In genomic region chr20:50278684-50279531, GRCh38 we compare ENCODE assay signal across 11 cellular contexts.
A peak's percentile ranks its signal among the peaks of the same experiment; 100 is the strongest.
DNase-seq lines count a peak whose midpoint lies in the region; FAIRE-seq and TF ChIP-seq lines count a peak whose summit lies in the region.
"Had no signal": no experiment of that assay in that cellular context is flagged by ENCODE, and none has a peak within 500 bp of the region (broad histone marks: within the 10 kb centered on the region; RNA-seq: fewer than 3 reads in every experiment).

No MANE protein-coding gene starts in this region.

- no peak overlapping the region for H3K18ac ChIP-seq in H1 (ENCODE audit: extremely low read depth, low read length)

- no peak overlapping the region for H2BK5ac ChIP-seq in H1 (ENCODE audit: low read depth, low read length)

- POLR2A ChIA-PET in H1 (lab: Charles Lee; ENCODE audit: partially characterized antibody), result interaction anchor here (0.9 to 1.2 kb wide), 2 partner anchors 88 to 285 kb away, joined by 3 to 4 read pairs; partner anchors contain the start of gene CEBPB

- no peak overlapping the region for H3K4ac ChIP-seq in H1 (replicated peaks; ENCODE audit: insufficient read length, low read depth, low read length)

- H3K23ac ChIP-seq in H1 (ENCODE audit: insufficient read length), result no peak overlapping the region

- H2BK15ac ChIP-seq in H1 (ENCODE audit: low read length), result no peak overlapping the region

- H3K4me1 ChIP-seq in H1 (replicated peaks in 1 of 4; ENCODE audit: control insufficient read depth in 3 of 4, insufficient read depth in 4 of 4, low read length in 3 of 4) (peaks cover 0 to 3% (median 0%) of the 10 kb centered on the region in 4 experiments; a peak in 1 of 7 replicates), transverse colon (peaks cover 16 to 52% (median 26%) of the 10 kb centered on the region in 4 donors)

- H3K4me2 ChIP-seq in H1 (ENCODE audit: insufficient read depth in 1 of 2, low read depth in 2 of 2, low read length in 2 of 2), result no peak overlapping the region

- H4K20me1 ChIP-seq in H1 (replicated peaks in 1 of 2; ENCODE audit: control insufficient read depth in 1 of 2, insufficient read depth in 2 of 2, low read length in 2 of 2), result no peaks in the 10 kb centered on the region

- H3K79me1 ChIP-seq in H1 (ENCODE audit: low read depth, low read length), result no peaks in the 10 kb centered on the region

- H3K56ac ChIP-seq in H1 (replicated peaks; ENCODE audit: insufficient read length, low read depth, low read length), result no peak overlapping the region

- H3K4me3 ChIP-seq in H1 (ENCODE audit: extremely low read depth in 1 of 4, insufficient read depth in 2 of 4, low read depth in 3 of 4, low read length in 4 of 4) (no peak overlapping the region), lower leg skin (ENCODE audit: low read depth, poor library complexity, severe bottlenecking) (no peak overlapping the region), transverse colon (no peak overlapping the region)

- TF ChIP-seq CTCF in H1 (IDR thresholded peaks at IDR 0.05; ENCODE audit: control extremely low read depth in 1 of 3, insufficient read depth in 1 of 3, low read depth in 1 of 3, low read length in 3 of 3) (no peak), lower leg skin (IDR thresholded peaks at IDR 0.05) (peak in 1 of 3 donors; percentile 39), transverse colon (IDR thresholded peaks at IDR 0.05) (peak; percentile 19 to 75 (median 52))

- in situ Hi-C loops in transverse colon (cut with MboI; ENCODE audit: low pct_ligation_motif_present in 1 of 4, low pct_unique_long_range_greater_than_20kb in 1 of 4, low sequenced_read_pairs in 3 of 4), result loop anchor here in 1 of 4 donors (25.0 kb wide), 1 partner anchor 183 kb away; no protein-coding TSS in a partner anchor

- no peak for TF ChIP-seq RAD21 in H1 (IDR thresholded peaks at IDR 0.05 in 1 of 2, conservative IDR thresholded peaks at IDR 0.05 in 1 of 2; ENCODE audit: low read depth in 2 of 2, low read length in 2 of 2)

- FAIRE-seq in H1 (lab: Jason Lieb, UNC), result no peak

- H3K27me3 ChIP-seq in H1 (replicated peaks in 1 of 4; ENCODE audit: control insufficient read depth in 3 of 4, extremely low read depth in 1 of 4, insufficient read depth in 3 of 4, low read length in 3 of 4) (no peaks in the 10 kb centered on the region; a peak in 1 of 7 replicates), transverse colon (no peaks in the 10 kb centered on the region)

- 84% methylated on average over 17 of the region's 17 CpGs; no CpG with 5 or more reads in 1 of the 2 experiments for WGBS in H1 (ENCODE audit: extremely low coverage in 1 of 2, insufficient coverage in 1 of 2, insufficient read length in 1 of 2, insufficient replicate concordance in 2 of 2, low coverage in 1 of 2, low lambda C conversion rate in 2 of 2, missing lambda C conversion rate in 1 of 2), 2 experiments
- WGBS in lower leg skin, 2 donors, result 40 to 49% methylated on average over 17 of the region's 17 CpGs
- WGBS in transverse colon (ENCODE audit: low coverage in 1 of 2), 2 donors, result 65% methylated on average over 17 of the region's 17 CpGs; no CpG with 5 or more reads in 1 of the 2 donors

- H3K27ac ChIP-seq in H1 (ENCODE audit: low read depth, low read length) (no peak overlapping the region), transverse colon (peak overlapping the region; percentile 34 to 62 (median 55))
- H3K27ac ChIP-seq: 22Rv1 had no signal

- H3K23me2 ChIP-seq in H1 (ENCODE audit: low read depth, low read length), result no peaks in the 10 kb centered on the region

- no peak overlapping the region for H4K91ac ChIP-seq in H1 (replicated peaks; ENCODE audit: insufficient read length, low read length)

- H3K36me3 ChIP-seq in H1 (ENCODE audit: control insufficient read depth in 2 of 4, insufficient read depth in 4 of 4, low read length in 3 of 4), result no peaks in the 10 kb centered on the region
- H3K36me3 ChIP-seq in transverse colon, result no peaks in the 10 kb centered on the region

- DNase-seq in DMS 273 (lab: John Stamatoyannopoulos, UW; ENCODE audit: unreplicated experiment) (peak; percentile 56), DMS 273 treated with DMSO at 0.1 percent for 48 hours (lab: John Stamatoyannopoulos, UW) (no peak), H1 (ENCODE audit: low read depth in 1 of 2, low spot score in 2 of 2) (no peak), lower leg skin (ENCODE audit: low spot score in 2 of 2) (peak; percentile 81 to 95), transverse colon (peak; percentile 82), epidermal melanocyte (ENCODE audit: insufficient read length, low spot score) (no peak), cerebellar cortex (ENCODE audit: low spot score) (no peak), SK-N-DZ (ENCODE audit: low spot score) (no peak)
- DNase-seq: amygdala, NCI-H774 had no signal

- no peaks in the 10 kb centered on the region for H3K79me2 ChIP-seq in H1 (ENCODE audit: control insufficient read depth in 1 of 2, insufficient read depth in 2 of 2, low read length in 2 of 2)

- peak overlapping the region; percentile 29; the same call in 1 of the 2 replicates for H4K8ac ChIP-seq in H1 (ENCODE audit: extremely low read depth, insufficient read depth, low read length)

- no peaks in the 10 kb centered on the region for H3K9me3 ChIP-seq in H1 (ENCODE audit: insufficient read depth in 2 of 2, low read depth in 1 of 2, low read length in 1 of 2)
- no peaks in the 10 kb centered on the region for H3K9me3 ChIP-seq in transverse colon

- no peak overlapping the region for H2BK12ac ChIP-seq in H1 (ENCODE audit: low read depth, low read length)

- no peak overlapping the region for H4K5ac ChIP-seq in H1 (ENCODE audit: insufficient read length, low read depth, low read length)

- H3K9ac ChIP-seq in H1 (replicated peaks in 1 of 4; ENCODE audit: extremely low read depth in 1 of 4, low read depth in 3 of 4, low read length in 3 of 4), result no peak overlapping the region

- CTCF ChIA-PET in H1 (lab: Charles Lee; ENCODE audit: partially characterized antibody), result interaction anchor here (0.9 to 7.4 kb wide), 5 partner anchors 13 to 225 kb away, joined by 3 to 61 read pairs (median 16); no protein-coding TSS in a partner anchor

- intact Hi-C loops in lower leg skin (cut with DNase I; ENCODE audit: low total_unique reads), result no loop called here
- intact Hi-C loops in transverse colon (cut with DNase I; ENCODE audit: low total_unique reads), result no loop called here

- H2BK120ac ChIP-seq in H1 (replicated peaks; ENCODE audit: low read depth, low read length), result no peak overlapping the region

- TF ChIP-seq POLR2A in H1 (IDR thresholded peaks at IDR 0.05; ENCODE audit: control extremely low read depth in 1 of 2, low read depth in 2 of 2, low read length in 2 of 2) (no peak), lower leg skin (IDR thresholded peaks at IDR 0.05) (no peak), transverse colon (IDR thresholded peaks at IDR 0.05) (no peak)

- H2AK5ac ChIP-seq in H1 (ENCODE audit: low read depth, low read length), result no peak overlapping the region

- no peak overlapping the region for H3K14ac ChIP-seq in H1 (ENCODE audit: insufficient read length)

- H2AFZ ChIP-seq in H1 (ENCODE audit: low read length), result no peak overlapping the region

- no peak overlapping the region for H2BK20ac ChIP-seq in H1 (ENCODE audit: low read length)

- no peak for TF ChIP-seq EP300 in H1 (IDR thresholded peaks at IDR 0.05; ENCODE audit: borderline replicate concordance in 1 of 2, low read depth in 2 of 2, low read length in 2 of 2)
- no peak for TF ChIP-seq EP300 in transverse colon (IDR thresholded peaks at IDR 0.05; ENCODE audit: low read depth)

TF ChIP-seq in H1, 55 proteins besides CTCF, POLR2A, EP300 and RAD21:
- TF ChIP-seq SIX5 (IDR thresholded peaks at IDR 0.05; ENCODE audit: low read depth, low read length), result no peak
- no peak for TF ChIP-seq NANOG (IDR thresholded peaks at IDR 0.05; ENCODE audit: insufficient read depth, low read depth, low read length, poor library complexity, severe bottlenecking)
- TF ChIP-seq HDAC2 (IDR thresholded peaks at IDR 0.05; ENCODE audit: borderline replicate concordance in 1 of 2, low read depth in 2 of 2, low read length in 2 of 2), result 0 out of 4 replicates have a peak, but pooled peaks of 1 of the 2 experiments have one; percentile 57
- peak; percentile 74; the same call in 1 of the 2 replicates for TF ChIP-seq KDM1A (IDR thresholded peaks at IDR 0.05; ENCODE audit: borderline replicate concordance, low read length)

Comparison
In these comparisons a context has a peak if more than half of its experiments do, and no peak if none do; other contexts are left out.
1. DNase-seq: peak in DMS 273 (single experiment), lower leg skin (2 of 2) and transverse colon (single experiment); none in DMS 273 treated with DMSO at 0.1 percent for 48 hours (single experiment), H1 (0 of 2), epidermal melanocyte (single experiment), cerebellar cortex (single experiment) and SK-N-DZ (single experiment).
2. CTCF ChIP-seq: peak in transverse colon (5 of 5); none in H1 (0 of 3).